ENCODE assay signal across 10 cellular contexts in genomic region chr22:35377735-35378134, GRCh38. TPM values are rescaled to one million over a fixed set of nuclear protein-coding genes. Genes with fewer than 3 reads are reported as not detected.
A peak's percentile ranks its signal among the peaks of the same experiment; 100 is the strongest.
DNase-seq lines count a peak whose midpoint lies in the region; ATAC-seq and TF ChIP-seq lines count a peak whose summit lies in the region.
"Had no signal": no experiment of that assay in that cellular context is flagged by ENCODE, and none has a peak within 500 bp of the region (broad histone marks: within the 10 kb centered on the region; RNA-seq: fewer than 3 reads in every experiment).

No MANE protein-coding gene starts in this region.

- H3K36me3 ChIP-seq in ACC112 (ENCODE audit: insufficient read depth, low read length) (no peaks in the 10 kb centered on the region), Loucy (ENCODE audit: insufficient read depth, low read length) (no peaks in the 10 kb centered on the region)

- no peaks in the 10 kb centered on the region for H4K20me1 ChIP-seq in Loucy (ENCODE audit: insufficient read depth, low read length, poor library complexity, severe bottlenecking)

- no peak for DNase-seq in coronary artery (ENCODE audit: low spot score)
- DNase-seq in neural crest cell (ENCODE audit: low read depth, low spot score) = no peak
- DNase-seq in ACHN = no peak
- no peak for DNase-seq in SW480 (ENCODE audit: low spot score)
- DNase-seq: activated T-cell treated with anti-CD3 and anti-CD28 coated beads for 4 hours had no signal

- peak overlapping the region; percentile 44 for H3K9ac ChIP-seq in Loucy (ENCODE audit: low read depth, low read length, poor library complexity, severe bottlenecking)

- H3K4me3 Mint-ChIP-seq in neural crest cell = peak overlapping the region; percentile 80

- H2AFZ ChIP-seq in ACC112 (ENCODE audit: low read length, unreplicated experiment) (no peak overlapping the region), Loucy (ENCODE audit: low read length) (no peak overlapping the region)

- H3K36me3 Mint-ChIP-seq in neural crest cell (ENCODE audit: low read depth) = no peaks in the 10 kb centered on the region
- H3K36me3 Mint-ChIP-seq: naive thymus-derived CD8-positive, alpha-beta T cell had no signal

- H3K9me2 ChIP-seq in Loucy (replicated peaks; ENCODE audit: low read depth, low read length) = no peaks in the 10 kb centered on the region

- no peaks in the 10 kb centered on the region for H3F3A ChIP-seq in Loucy (ENCODE audit: low read depth)

- peak overlapping the region; percentile 97 for H3K27ac Mint-ChIP-seq in neural crest cell (ENCODE audit: unreplicated experiment)

- peak overlapping the region; percentile 82 for H3K27ac ChIP-seq in ACC112 (ENCODE audit: low read depth, low read length)
- H3K27ac ChIP-seq in coronary artery = peak overlapping the region; percentile 66 to 92

- peaks cover 11% of the 10 kb centered on the region for H3K79me2 ChIP-seq in ACC112 (ENCODE audit: control insufficient read depth, insufficient read depth, low read length, unreplicated experiment)
- H3K79me2 ChIP-seq in Loucy (ENCODE audit: insufficient read depth, low read length) = no peaks in the 10 kb centered on the region

- H3K4me1 ChIP-seq in ACC112 (ENCODE audit: control insufficient read depth, insufficient read depth, low read length, unreplicated experiment) = peaks cover 36% of the 10 kb centered on the region
- peaks cover 22% of the 10 kb centered on the region for H3K4me1 ChIP-seq in Loucy (ENCODE audit: insufficient read depth, low read length, poor library complexity, severe bottlenecking)

- in situ Hi-C loops in ACHN (cut with HindIII; ENCODE audit: low pct_ligation_motif_present, low pct_unique_long_range_greater_than_20kb, low sequenced_read_pairs) = no loop called here

- ATAC-seq in GM18909 (IDR thresholded peaks at IDR 0.05; ENCODE audit: poor library complexity, unreplicated experiment) (no peak), HG03095 (IDR thresholded peaks at IDR 0.05; ENCODE audit: unreplicated experiment) (no peak)

- H3K4me3 ChIP-seq in ACC112 (ENCODE audit: low read depth, low read length) (no peak overlapping the region), Loucy (ENCODE audit: low read length, poor library complexity, severe bottlenecking) (no peak overlapping the region), coronary artery (no peak overlapping the region)

- H3K27me3 ChIP-seq in ACC112 (ENCODE audit: insufficient read depth, low read length) (no peaks in the 10 kb centered on the region), Loucy (ENCODE audit: insufficient read depth, low read length, poor library complexity, severe bottlenecking) (no peaks in the 10 kb centered on the region)

- H3K27me3 Mint-ChIP-seq in neural crest cell (ENCODE audit: low read depth) = peaks cover 12% of the 10 kb centered on the region

- TF ChIP-seq CTCF in Loucy (conservative IDR thresholded peaks at IDR 0.05; ENCODE audit: low read length) (no peak), coronary artery (IDR thresholded peaks at IDR 0.05) (no peak), neural crest cell (conservative IDR thresholded peaks at IDR 0.05) (no peak)

- no peak overlapping the region for H3K4me2 ChIP-seq in Loucy (ENCODE audit: low read depth, low read length, poor library complexity, severe bottlenecking)

- H3K4me1 Mint-ChIP-seq in neural crest cell = peaks cover 56% of the 10 kb centered on the region

- no peaks in the 10 kb centered on the region for H3K9me3 Mint-ChIP-seq in neural crest cell
- H3K9me3 Mint-ChIP-seq: naive thymus-derived CD8-positive, alpha-beta T cell had no signal

- no peaks in the 10 kb centered on the region for H3K9me3 ChIP-seq in Loucy (ENCODE audit: insufficient read depth, low read depth, low read length)

RNA-seq across cellular contexts. Expression of gene HMOX1, which starts 3.2 kb away (rescaled TPM):
- 2.2 and 2.4 TPM in 2 replicates for total RNA-seq in neural crest cell

RNA-seq across cellular contexts. Expression of gene MCM5, which starts 22.2 kb away (rescaled TPM):
- total RNA-seq in neural crest cell = 174 and 187 TPM in 2 replicates
